ENCODE assay signal across 19 cellular contexts in genomic region chr17:34723875-34724274, GRCh38.
"Had no signal": no experiment of that assay in that cellular context is flagged by ENCODE, and none has a peak within 500 bp of the region (broad histone marks: within the 10 kb centered on the region; RNA-seq: fewer than 3 reads in every experiment).

No MANE protein-coding gene starts in this region.

- ATAC-seq: activated T-cell treated with anti-CD3 and anti-CD28 coated beads, Interleukin-2, amount 50 U/mL, for 72 hours; left ventricle myocardium superior; natural killer cell; pancreas; psoas muscle; right cardiac atrium; stimulated activated naive CD8-positive, alpha-beta T cell treated with anti-CD3 and anti-CD28 coated beads, Interleukin-15, amount 100 ng/mL, for 72 hours; T-helper 17 cell had no signal

- DNase-seq: activated CD4-positive, alpha-beta memory T cell treated with anti-CD3 and anti-CD28 coated beads for 36 hours; activated CD4-positive, alpha-beta T cell treated with anti-CD3 and anti-CD28 coated beads for 48 hours; activated CD4-positive, CD25-positive, alpha-beta regulatory T cell; activated effector memory CD4-positive, alpha-beta T cell treated with Interleukin-2 at 50 U/mL for 16 hours; activated naive CD4-positive, alpha-beta T cell treated with anti-CD3 and anti-CD28 coated beads, Interleukin-2, amount 10 ng/mL, durations not matched to agents 7 days and 5 days; activated T-cell treated with anti-CD3 and anti-CD28 coated beads, Interleukin-2, amount 50 U/mL, for 72 hours; kidney glomerular epithelial cell; left ventricle myocardium superior; mammary epithelial cell; midbrain; natural killer cell; pancreas; psoas muscle; right cardiac atrium; stimulated activated CD4-positive, alpha-beta T cell treated with anti-CD3 and anti-CD28 coated beads, Interleukin-12 subunit alpha, Interleukin-12 subunit beta, amount 100 ng/mL, for 4 hours; stimulated activated CD4-positive, alpha-beta T cell treated with anti-CD3 and anti-CD28 coated beads, Interleukin-4, amount 100 ng/mL, for 4 hours; stimulated activated naive CD8-positive, alpha-beta T cell treated with anti-CD3 and anti-CD28 coated beads, Interleukin-15, amount 100 ng/mL, for 72 hours; T-helper 17 cell; tibial artery had no signal
